ENCODE assay signal across 2 cellular contexts in the genomic region with DNA sequence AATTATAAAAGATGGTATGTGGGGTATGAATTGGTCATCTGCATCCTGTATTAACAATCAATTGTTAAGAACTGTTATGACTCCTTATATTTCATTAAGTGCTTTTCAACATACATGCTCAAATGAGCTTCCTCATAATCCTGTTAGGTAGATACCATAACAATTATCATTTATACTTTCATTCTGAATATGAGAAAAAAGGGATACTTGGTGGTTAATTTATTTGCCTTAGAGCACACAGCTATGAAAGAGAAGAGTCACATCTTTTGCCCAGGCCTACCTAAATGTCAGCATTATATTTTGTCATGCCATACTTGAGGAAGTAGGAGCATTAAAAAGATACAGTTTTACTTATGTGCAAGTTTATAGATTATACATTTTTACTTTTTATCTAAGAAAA.
TF ChIP-seq lines count a peak whose summit lies in the region.

No MANE protein-coding gene starts in this region.

TF ChIP-seq in SK-N-SH, 30 proteins besides CTCF, POLR2A, EP300 and RAD21:
- no peak for TF ChIP-seq GABPA (IDR thresholded peaks at IDR 0.05; ENCODE audit: low read depth)
- no peak for TF ChIP-seq FOXJ3 (CRISPR knock-in tag; IDR thresholded peaks at IDR 0.05)
- TF ChIP-seq NRF1 (IDR thresholded peaks at IDR 0.05; ENCODE audit: low read depth, low read length) = no peak
- no peak for TF ChIP-seq RFX5 (IDR thresholded peaks at IDR 0.05; ENCODE audit: low read length)
- no peak for TF ChIP-seq TEAD4 (IDR thresholded peaks at IDR 0.05; ENCODE audit: borderline replicate concordance, insufficient read depth)

TF ChIP-seq in SK-N-SH treated with all-trans-retinoic acid at 6 μM for 48 hours, 23 proteins besides CTCF, POLR2A, EP300 and RAD21:
- TF ChIP-seq ARNTL (CRISPR knock-in tag; IDR thresholded peaks at IDR 0.05; ENCODE audit: borderline replicate concordance, low read depth) = no peak
- TF ChIP-seq BACH2 (CRISPR knock-in tag; IDR thresholded peaks at IDR 0.05; ENCODE audit: borderline replicate concordance) = no peak
- TF ChIP-seq TOX (CRISPR knock-in tag; IDR thresholded peaks at IDR 0.05; ENCODE audit: borderline replicate concordance) = no peak
- TF ChIP-seq CREB5 (CRISPR knock-in tag; IDR thresholded peaks at IDR 0.05; ENCODE audit: low read depth) = no peak
- TF ChIP-seq TSHZ2 (CRISPR knock-in tag; IDR thresholded peaks at IDR 0.05) = no peak
- no peak for TF ChIP-seq SNAI2 (CRISPR knock-in tag; IDR thresholded peaks at IDR 0.05)
- TF ChIP-seq OSR1 (CRISPR knock-in tag; IDR thresholded peaks at IDR 0.05) = no peak
- TF ChIP-seq CSDC2 (CRISPR knock-in tag; IDR thresholded peaks at IDR 0.05) = no peak
- TF ChIP-seq TCF4 (CRISPR knock-in tag; IDR thresholded peaks at IDR 0.05; ENCODE audit: borderline replicate concordance) = no peak
- TF ChIP-seq ZNF70 (CRISPR knock-in tag; IDR thresholded peaks at IDR 0.05) = no peak
- TF ChIP-seq ESRRG (CRISPR knock-in tag; IDR thresholded peaks at IDR 0.05) = no peak
- TF ChIP-seq ZNF8 (CRISPR knock-in tag; IDR thresholded peaks at IDR 0.05) = no peak
- TF ChIP-seq ZNF565 (CRISPR knock-in tag; conservative IDR thresholded peaks at IDR 0.05; ENCODE audit: low read depth) = no peak
- no peak for TF ChIP-seq ZC3H10 (CRISPR knock-in tag; IDR thresholded peaks at IDR 0.05)
- TF ChIP-seq GLIS3 (CRISPR knock-in tag; IDR thresholded peaks at IDR 0.05) = no peak
- TF ChIP-seq ZFP30 (CRISPR knock-in tag; IDR thresholded peaks at IDR 0.05) = no peak
